In the genomic region with DNA sequence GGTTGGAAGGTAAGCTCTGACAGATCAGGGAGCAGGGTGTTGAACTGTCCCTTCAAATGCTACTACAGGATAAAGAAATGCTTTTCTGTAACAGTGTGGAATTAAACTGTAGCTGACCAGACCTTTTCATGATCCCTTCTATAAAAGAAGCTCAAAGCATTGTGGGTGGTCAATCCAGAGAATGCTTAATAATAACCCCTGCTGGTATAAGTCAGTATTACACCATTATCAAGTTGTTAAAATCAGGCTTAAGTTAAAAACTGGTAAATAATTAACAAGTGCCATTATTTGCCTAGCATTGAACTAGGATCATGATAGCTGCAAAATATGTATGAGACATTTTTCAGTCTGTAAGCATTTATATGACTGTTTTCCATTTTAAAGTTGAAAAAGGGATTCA, we compare ENCODE assay signal across 10 cellular contexts.
DNase-seq lines count a peak whose midpoint lies in the region; ATAC-seq and TF ChIP-seq lines count a peak whose summit lies in the region.
"Had no signal": no experiment of that assay in that cellular context is flagged by ENCODE, and none has a peak within 500 bp of the region (broad histone marks: within the 10 kb centered on the region; RNA-seq: fewer than 3 reads in every experiment).

No MANE protein-coding gene starts in this region.

- H3K9me3 ChIP-seq in psoas muscle: no peaks in the 10 kb centered on the region
- no peaks in the 10 kb centered on the region for H3K9me3 ChIP-seq in aorta (ENCODE audit: control insufficient read depth, low read length)

- H3K4me3 ChIP-seq in HL-60 (replicated peaks; ENCODE audit: insufficient read depth, low read length) (no peak overlapping the region), cardiac fibroblast (replicated peaks in 1 of 2; ENCODE audit: low read depth in 2 of 2, low read length in 2 of 2) (no peak overlapping the region), psoas muscle (no peak overlapping the region), aorta (ENCODE audit: low read length in 2 of 2) (no peak overlapping the region)

- H3K27me3 ChIP-seq in HL-60 (ENCODE audit: insufficient read depth, poor library complexity, severe bottlenecking) (no peaks in the 10 kb centered on the region), psoas muscle (ENCODE audit: insufficient read depth in 3 of 3, low read length in 2 of 3) (no peaks in the 10 kb centered on the region), aorta (ENCODE audit: control insufficient read depth in 1 of 2, insufficient read depth in 2 of 2, low read length in 1 of 2) (no peaks in the 10 kb centered on the region)

- H3K4me1 ChIP-seq in psoas muscle (no peaks in the 10 kb centered on the region), aorta (ENCODE audit: control insufficient read depth in 1 of 2, insufficient read depth in 2 of 2, low read length in 2 of 2) (no peaks in the 10 kb centered on the region)

- TF ChIP-seq CTCF in HL-60 (IDR thresholded peaks at IDR 0.05; ENCODE audit: insufficient read depth, low read length): peak; percentile 5
- peak; percentile 13 for TF ChIP-seq CTCF in cardiac fibroblast (IDR thresholded peaks at IDR 0.05; ENCODE audit: low read depth, low read length)
- TF ChIP-seq CTCF in psoas muscle (IDR thresholded peaks at IDR 0.05): peak; percentile 35

- no peak overlapping the region for H3K27ac ChIP-seq in HL-60 (replicated peaks)
- H3K27ac ChIP-seq in psoas muscle: no peak overlapping the region
- no peak overlapping the region for H3K27ac ChIP-seq in aorta (ENCODE audit: low read depth in 1 of 2, low read length in 2 of 2)

- ATAC-seq in GM18517 (IDR thresholded peaks at IDR 0.05; ENCODE audit: unreplicated experiment) (peak; percentile 56), psoas muscle (no peak), aorta (ENCODE audit: low FRiP score) (no peak)
- ATAC-seq: left colon had no signal

- no peak for DNase-seq in HL-60 (ENCODE audit: low read depth in 1 of 2, low spot score in 1 of 2)
- DNase-seq in cardiac fibroblast (ENCODE audit: low read depth in 2 of 2): no peak
- no peak for DNase-seq in psoas muscle
- DNase-seq in activated T-cell treated with anti-CD3 and anti-CD28 coated beads, Interleukin-2, amount 50 U/mL, for 48 hours: no peak
- DNase-seq in stimulated activated CD4-positive, alpha-beta T cell treated with anti-CD3 and anti-CD28 coated beads, Interleukin-4, amount 100 ng/mL, for 1 hour: no peak
- no peak for DNase-seq in aorta
- no peak for DNase-seq in NCI-H1694 treated with DMSO at 0.1 percent for 48 hours (lab: John Stamatoyannopoulos, UW)
- DNase-seq: left colon, NCI-H2227 treated with DMSO at 0.1 percent for 48 hours had no signal

- intact Hi-C loops in psoas muscle (cut with DNase I) (no loop called here), aorta (cut with DNase I) (no loop called here)

- H3K36me3 ChIP-seq in psoas muscle (ENCODE audit: insufficient read depth in 1 of 2, low read depth in 1 of 2): no peaks in the 10 kb centered on the region
- H3K36me3 ChIP-seq in aorta (ENCODE audit: control insufficient read depth in 1 of 2, insufficient read depth in 2 of 2, low read length in 1 of 2): no peaks in the 10 kb centered on the region
